Comparison of ENCODE assay signal across 2 cellular contexts in genomic region chr12:132496270-132496669, GRCh38.
TF ChIP-seq lines count a peak whose summit lies in the region.

No MANE protein-coding gene starts in this region.

TF ChIP-seq in K562, 482 proteins besides CTCF, POLR2A, EP300 and RAD21:
- TF ChIP-seq ARID3A (IDR thresholded peaks at IDR 0.05; ENCODE audit: borderline replicate concordance, low read depth, low read length), result no peak
- TF ChIP-seq MAFF (IDR thresholded peaks at IDR 0.05; ENCODE audit: low read length), result no peak
- TF ChIP-seq MIER1 (IDR thresholded peaks at IDR 0.05; ENCODE audit: low read depth), result peak; percentile 68; the same call in 1 of the 2 replicates
- no peak for TF ChIP-seq ZBTB1 (CRISPR knock-in tag; IDR thresholded peaks at IDR 0.05; ENCODE audit: borderline replicate concordance, low read depth)

TF ChIP-seq in SK-N-SH treated with all-trans-retinoic acid at 6 μM for 48 hours, 23 proteins besides CTCF, POLR2A, EP300 and RAD21 (continued from another document):
- TF ChIP-seq ZFP30 (CRISPR knock-in tag; IDR thresholded peaks at IDR 0.05), result no peak
- TF ChIP-seq ARNTL (CRISPR knock-in tag; IDR thresholded peaks at IDR 0.05; ENCODE audit: borderline replicate concordance, low read depth), result no peak
- TF ChIP-seq CSRNP3 (CRISPR knock-in tag; IDR thresholded peaks at IDR 0.05), result no peak
- no peak for TF ChIP-seq TSHZ2 (CRISPR knock-in tag; IDR thresholded peaks at IDR 0.05)
- TF ChIP-seq CREB5 (CRISPR knock-in tag; IDR thresholded peaks at IDR 0.05; ENCODE audit: low read depth), result no peak
- TF ChIP-seq TOX (CRISPR knock-in tag; IDR thresholded peaks at IDR 0.05; ENCODE audit: borderline replicate concordance), result no peak
- TF ChIP-seq RARB (CRISPR knock-in tag; IDR thresholded peaks at IDR 0.05), result no peak
- TF ChIP-seq ESRRG (CRISPR knock-in tag; IDR thresholded peaks at IDR 0.05), result no peak
- TF ChIP-seq ZNF565 (CRISPR knock-in tag; conservative IDR thresholded peaks at IDR 0.05; ENCODE audit: low read depth), result no peak
- no peak for TF ChIP-seq ZFP3 (CRISPR knock-in tag; IDR thresholded peaks at IDR 0.05)
TF ChIP-seq in SK-N-SH treated with all-trans-retinoic acid at 6 μM for 48 hours: peak in this region for 0.
